ENCODE assay signal across 1 cellular context in genomic region chr12:120726510-120726793, GRCh38.
TF ChIP-seq lines count a peak whose summit lies in the region.

No MANE protein-coding gene starts in this region.

TF ChIP-seq in HepG2, 621 proteins besides CTCF, POLR2A, EP300 and RAD21:
- TF ChIP-seq ZFP36L2 (CRISPR knock-in tag; IDR thresholded peaks at IDR 0.05), result no peak
- no peak for TF ChIP-seq MED13 (CRISPR knock-in tag; IDR thresholded peaks at IDR 0.05)
- TF ChIP-seq ZBTB3 (CRISPR knock-in tag; IDR thresholded peaks at IDR 0.05; ENCODE audit: borderline replicate concordance, low read depth), result 0 out of 2 replicates have a peak, but pooled peaks have one; percentile 13
- TF ChIP-seq HNF1B (CRISPR knock-in tag; IDR thresholded peaks at IDR 0.05), result 0 out of 2 replicates have a peak, but pooled peaks have one; percentile 16
TF ChIP-seq in HepG2: peak in this region for 2.
